In the genomic region with DNA sequence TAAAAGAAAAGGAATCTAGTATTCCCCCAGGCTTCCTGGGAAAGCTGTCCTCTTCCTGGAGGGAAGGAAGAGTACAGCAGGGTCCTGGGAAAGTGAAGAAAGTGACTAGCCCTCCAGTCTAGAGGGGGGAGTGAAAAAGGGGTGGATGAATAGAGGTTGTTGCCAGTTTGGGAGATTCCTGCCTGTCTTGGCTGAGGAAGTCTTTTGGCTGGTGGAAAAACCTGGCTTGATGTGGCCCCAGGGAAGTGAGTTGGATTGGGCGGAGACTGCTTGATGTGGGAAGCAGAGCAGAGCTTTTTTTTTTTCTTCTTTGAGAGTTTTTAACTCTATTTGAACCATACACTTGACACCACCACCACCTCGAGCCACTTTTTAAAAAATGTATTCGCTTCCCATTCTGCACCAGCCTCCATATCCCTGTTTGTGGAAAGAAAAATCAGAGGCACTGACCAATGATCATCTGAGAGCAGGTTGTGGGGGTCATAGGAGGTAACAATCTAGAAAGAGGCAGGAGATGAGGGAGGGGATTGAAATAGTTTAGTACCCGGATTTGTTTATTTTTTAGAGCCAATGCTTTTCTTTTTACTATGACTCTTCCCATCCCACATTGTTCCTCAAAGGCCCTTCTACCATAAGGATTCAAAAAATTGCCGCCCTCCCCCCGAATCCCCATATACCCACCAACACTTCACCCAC, we compare ENCODE assay signal across 1 cellular context.
TF ChIP-seq lines count a peak whose summit lies in the region.

No MANE protein-coding gene starts in this region.

TF ChIP-seq in K562, 482 proteins besides CTCF, POLR2A, EP300 and RAD21:
- TF ChIP-seq ZNF707 (CRISPR knock-in tag; conservative IDR thresholded peaks at IDR 0.05) (no peak), ZNF444 (CRISPR knock-in tag; IDR thresholded peaks at IDR 0.05) (no peak), ZBTB8A (IDR thresholded peaks at IDR 0.05; ENCODE audit: partially characterized antibody) (no peak), POLR2B (IDR thresholded peaks at IDR 0.05; ENCODE audit: low read depth, partially characterized antibody) (peak; percentile 39), ZNF274 (IDR thresholded peaks at IDR 0.05; ENCODE audit: borderline replicate concordance, low read depth, low read length) (no peak), SUPT5H (IDR thresholded peaks at IDR 0.05) (peak; percentile 42; the same call in 1 of the 2 replicates), TBP (optimal IDR thresholded peaks at IDR 0.05; ENCODE audit: low read depth, low read length) (no peak)
- TF ChIP-seq, protein P1, sequence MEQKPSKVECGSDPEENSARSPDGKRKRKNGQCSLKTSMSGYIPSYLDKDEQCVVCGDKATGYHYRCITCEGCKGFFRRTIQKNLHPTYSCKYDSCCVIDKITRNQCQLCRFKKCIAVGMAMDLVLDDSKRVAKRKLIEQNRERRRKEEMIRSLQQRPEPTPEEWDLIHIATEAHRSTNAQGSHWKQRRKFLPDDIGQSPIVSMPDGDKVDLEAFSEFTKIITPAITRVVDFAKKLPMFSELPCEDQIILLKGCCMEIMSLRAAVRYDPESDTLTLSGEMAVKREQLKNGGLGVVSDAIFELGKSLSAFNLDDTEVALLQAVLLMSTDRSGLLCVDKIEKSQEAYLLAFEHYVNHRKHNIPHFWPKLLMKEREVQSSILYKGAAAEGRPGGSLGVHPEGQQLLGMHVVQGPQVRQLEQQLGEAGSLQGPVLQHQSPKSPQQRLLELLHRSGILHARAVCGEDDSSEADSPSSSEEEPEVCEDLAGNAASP (IDR thresholded peaks at IDR 0.05): no peak
- TF ChIP-seq, protein P2, sequence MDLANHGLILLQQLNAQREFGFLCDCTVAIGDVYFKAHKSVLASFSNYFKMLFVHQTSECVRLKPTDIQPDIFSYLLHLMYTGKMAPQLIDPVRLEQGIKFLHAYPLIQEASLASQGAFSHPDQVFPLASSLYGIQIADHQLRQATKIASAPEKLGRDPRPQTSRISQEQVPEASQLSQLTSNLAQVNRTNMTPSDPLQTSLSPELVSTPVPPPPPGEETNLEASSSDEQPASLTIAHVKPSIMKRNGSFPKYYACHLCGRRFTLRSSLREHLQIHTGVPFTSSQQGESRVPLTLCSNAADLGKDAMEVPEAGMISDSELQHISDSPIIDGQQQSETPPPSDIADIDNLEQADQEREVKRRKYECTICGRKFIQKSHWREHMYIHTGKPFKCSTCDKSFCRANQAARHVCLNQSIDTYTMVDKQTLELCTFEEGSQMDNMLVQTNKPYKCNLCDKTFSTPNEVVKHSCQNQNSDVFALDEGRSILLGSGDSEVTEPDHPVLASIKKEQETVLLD (IDR thresholded peaks at IDR 0.05): no peak
